ENCODE assay signal across 22 cellular contexts in the genomic region with DNA sequence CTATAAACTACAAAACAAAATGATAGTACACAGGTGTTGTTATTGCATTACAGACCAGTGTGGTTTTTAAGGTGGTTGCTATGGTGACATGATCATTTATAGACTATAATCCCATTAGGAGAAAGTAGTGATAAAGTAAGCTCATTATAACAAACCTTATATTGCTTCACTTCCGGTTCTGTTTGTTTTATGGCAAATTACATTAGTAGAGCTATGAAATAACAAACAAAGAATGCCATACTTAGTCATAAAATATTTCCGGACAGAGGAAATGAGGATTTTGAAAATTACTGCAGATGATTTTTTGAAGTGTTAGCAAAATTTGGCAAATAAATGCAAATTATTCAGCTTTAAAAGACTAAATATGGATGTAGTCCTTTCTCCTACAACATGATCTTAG.
DNase-seq lines count a peak whose midpoint lies in the region; ATAC-seq and TF ChIP-seq lines count a peak whose summit lies in the region.
"Had no signal": no experiment of that assay in that cellular context is flagged by ENCODE, and none has a peak within 500 bp of the region (broad histone marks: within the 10 kb centered on the region; RNA-seq: fewer than 3 reads in every experiment).

No MANE protein-coding gene starts in this region.

- H3K4me3 ChIP-seq in SK-N-SH (ENCODE audit: low read depth in 2 of 2, low read length in 1 of 2): no peak overlapping the region
- H3K4me3 ChIP-seq in cardiac fibroblast (replicated peaks in 1 of 2; ENCODE audit: low read depth in 2 of 2, low read length in 2 of 2): no peak overlapping the region

- H3K4me1 ChIP-seq in SK-N-SH (ENCODE audit: control insufficient read depth in 1 of 2, insufficient read depth in 2 of 2, low read depth in 1 of 2, low read length in 1 of 2): peaks cover 0 to 20% of the 10 kb centered on the region in 2 experiments; a peak in 2 of 4 replicates

- TF ChIP-seq EP300 in SK-N-SH (IDR thresholded peaks at IDR 0.05; ENCODE audit: borderline replicate concordance in 1 of 2, low read depth in 1 of 2, low read length in 1 of 2): no peak

- H3K36me3 ChIP-seq in SK-N-SH (replicated peaks in 1 of 2; ENCODE audit: control insufficient read depth in 1 of 2, insufficient read depth in 2 of 2, low read length in 1 of 2): no peaks in the 10 kb centered on the region

- H3K27ac ChIP-seq in SK-N-SH (ENCODE audit: low read depth in 2 of 2, low read length in 1 of 2): no peak overlapping the region
- H3K27ac ChIP-seq: 22Rv1, RWPE1 had no signal

- no peaks in the 10 kb centered on the region for H3F3A ChIP-seq in SK-N-SH (replicated peaks; ENCODE audit: insufficient read depth)

- H4K20me1 ChIP-seq in SK-N-SH (ENCODE audit: insufficient read depth): no peaks in the 10 kb centered on the region

- CTCF ChIA-PET in SK-N-SH (lab: Yijun Ruan, JAX): no interaction called here

- H3K27me3 ChIP-seq in SK-N-SH (ENCODE audit: insufficient read depth): no peaks in the 10 kb centered on the region

- no peak overlapping the region for H2AFZ ChIP-seq in SK-N-SH (ENCODE audit: low read depth)

- POLR2A ChIA-PET in SK-N-SH (lab: Yijun Ruan, JAX): no interaction called here

- 30% methylated on average over 2 of the region's 2 CpGs for WGBS in SK-N-SH (ENCODE audit: low lambda C conversion rate)

- TF ChIP-seq CTCF in SK-N-SH (IDR thresholded peaks at IDR 0.05): no peak
- no peak for TF ChIP-seq CTCF in cardiac fibroblast (IDR thresholded peaks at IDR 0.05; ENCODE audit: low read depth, low read length)

- peaks cover 3% of the 10 kb centered on the region; the same call in 1 of the 2 replicates for H3K9me2 ChIP-seq in SK-N-SH

- no peak overlapping the region for H3K9ac ChIP-seq in SK-N-SH

- H3K4me2 ChIP-seq in SK-N-SH: no peak overlapping the region

- H3K9me3 ChIP-seq in SK-N-SH: no peaks in the 10 kb centered on the region

- DNase-seq in SK-N-SH (no peak), NCI-H82 (lab: John Stamatoyannopoulos, UW) (peak; percentile 55), cardiac fibroblast (ENCODE audit: low read depth in 2 of 2) (peak; percentile 1 to 3), NOMO-1 treated with DMSO at 0.1 percent for 48 hours (lab: John Stamatoyannopoulos, UW; ENCODE audit: unreplicated experiment) (no peak), NCI-H1694 (lab: John Stamatoyannopoulos, UW) (no peak), NCI-H1105 treated with DMSO at 0.1 percent for 48 hours (lab: John Stamatoyannopoulos, UW) (no peak)
- DNase-seq: Calu3, DMS153, DND-41, KBM-7, NCI-H1092, NCI-H1436, NCI-H187 treated with DMSO at 0.1 percent for 48 hours, NCI-H2171 treated with DMSO at 0.1 percent for 48 hours, NCI-H345, NCI-H774, SHP77 treated with DMSO at 0.1 percent for 48 hours, T-cell had no signal

- no peak for TF ChIP-seq RAD21 in SK-N-SH (IDR thresholded peaks at IDR 0.05; ENCODE audit: low read length)

- ATAC-seq in SK-N-SH treated with all-trans-retinoic acid at 6 μM for 48 hours: no peak
- ATAC-seq in HG03378 (IDR thresholded peaks at IDR 0.05; ENCODE audit: unreplicated experiment): no peak
- ATAC-seq: T-cell had no signal

- H3K79me2 ChIP-seq in SK-N-SH (ENCODE audit: insufficient read depth): no peaks in the 10 kb centered on the region

TF ChIP-seq in SK-N-SH treated with all-trans-retinoic acid at 6 μM for 48 hours, 23 proteins besides CTCF, POLR2A, EP300 and RAD21:
- TF ChIP-seq ZNF8 (CRISPR knock-in tag; IDR thresholded peaks at IDR 0.05) (no peak), SNAI2 (CRISPR knock-in tag; IDR thresholded peaks at IDR 0.05) (no peak), ISL1 (CRISPR knock-in tag; IDR thresholded peaks at IDR 0.05) (peak; percentile 63), ZFP30 (CRISPR knock-in tag; IDR thresholded peaks at IDR 0.05) (no peak), TOX (CRISPR knock-in tag; IDR thresholded peaks at IDR 0.05; ENCODE audit: borderline replicate concordance) (no peak), TCF4 (CRISPR knock-in tag; IDR thresholded peaks at IDR 0.05; ENCODE audit: borderline replicate concordance) (0 out of 2 replicates have a peak, but pooled peaks have one; percentile 24), GLIS3 (CRISPR knock-in tag; IDR thresholded peaks at IDR 0.05) (no peak)
- TF ChIP-seq, protein P1, sequence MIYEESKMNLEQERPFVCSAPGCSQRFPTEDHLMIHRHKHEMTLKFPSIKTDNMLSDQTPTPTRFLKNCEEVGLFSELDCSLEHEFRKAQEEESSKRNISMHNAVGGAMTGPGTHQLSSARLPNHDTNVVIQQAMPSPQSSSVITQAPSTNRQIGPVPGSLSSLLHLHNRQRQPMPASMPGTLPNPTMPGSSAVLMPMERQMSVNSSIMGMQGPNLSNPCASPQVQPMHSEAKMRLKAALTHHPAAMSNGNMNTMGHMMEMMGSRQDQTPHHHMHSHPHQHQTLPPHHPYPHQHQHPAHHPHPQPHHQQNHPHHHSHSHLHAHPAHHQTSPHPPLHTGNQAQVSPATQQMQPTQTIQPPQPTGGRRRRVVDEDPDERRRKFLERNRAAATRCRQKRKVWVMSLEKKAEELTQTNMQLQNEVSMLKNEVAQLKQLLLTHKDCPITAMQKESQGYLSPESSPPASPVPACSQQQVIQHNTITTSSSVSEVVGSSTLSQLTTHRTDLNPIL (CRISPR knock-in tag; IDR thresholded peaks at IDR 0.05; ENCODE audit: low read depth): no peak
- TF ChIP-seq, protein P2, sequence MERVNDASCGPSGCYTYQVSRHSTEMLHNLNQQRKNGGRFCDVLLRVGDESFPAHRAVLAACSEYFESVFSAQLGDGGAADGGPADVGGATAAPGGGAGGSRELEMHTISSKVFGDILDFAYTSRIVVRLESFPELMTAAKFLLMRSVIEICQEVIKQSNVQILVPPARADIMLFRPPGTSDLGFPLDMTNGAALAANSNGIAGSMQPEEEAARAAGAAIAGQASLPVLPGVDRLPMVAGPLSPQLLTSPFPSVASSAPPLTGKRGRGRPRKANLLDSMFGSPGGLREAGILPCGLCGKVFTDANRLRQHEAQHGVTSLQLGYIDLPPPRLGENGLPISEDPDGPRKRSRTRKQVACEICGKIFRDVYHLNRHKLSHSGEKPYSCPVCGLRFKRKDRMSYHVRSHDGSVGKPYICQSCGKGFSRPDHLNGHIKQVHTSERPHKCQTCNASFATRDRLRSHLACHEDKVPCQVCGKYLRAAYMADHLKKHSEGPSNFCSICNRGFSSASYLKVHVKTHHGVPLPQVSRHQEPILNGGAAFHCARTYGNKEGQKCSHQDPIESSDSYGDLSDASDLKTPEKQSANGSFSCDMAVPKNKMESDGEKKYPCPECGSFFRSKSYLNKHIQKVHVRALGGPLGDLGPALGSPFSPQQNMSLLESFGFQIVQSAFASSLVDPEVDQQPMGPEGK (CRISPR knock-in tag; IDR thresholded peaks at IDR 0.05; ENCODE audit: borderline replicate concordance): no peak
TF ChIP-seq in SK-N-SH treated with all-trans-retinoic acid at 6 μM for 48 hours: peak in this region for 2.

TF ChIP-seq in SK-N-SH, 30 proteins besides CTCF, POLR2A, EP300 and RAD21 (continues in another document):
- no peak for TF ChIP-seq RXRA (IDR thresholded peaks at IDR 0.05; ENCODE audit: borderline replicate concordance, low read depth)
- TF ChIP-seq EZH2phosphoT487 (IDR thresholded peaks at IDR 0.05; ENCODE audit: borderline replicate concordance, low read depth): no peak
- no peak for TF ChIP-seq TEAD4 (IDR thresholded peaks at IDR 0.05; ENCODE audit: borderline replicate concordance, insufficient read depth)
- no peak for TF ChIP-seq TAF1 (IDR thresholded peaks at IDR 0.05; ENCODE audit: borderline replicate concordance, low read depth, low read length)
- TF ChIP-seq GATA2 (CRISPR knock-in tag; IDR thresholded peaks at IDR 0.05): no peak
- TF ChIP-seq CHD2 (IDR thresholded peaks at IDR 0.05; ENCODE audit: low read length, partially characterized antibody): no peak
- TF ChIP-seq, protein P3, sequence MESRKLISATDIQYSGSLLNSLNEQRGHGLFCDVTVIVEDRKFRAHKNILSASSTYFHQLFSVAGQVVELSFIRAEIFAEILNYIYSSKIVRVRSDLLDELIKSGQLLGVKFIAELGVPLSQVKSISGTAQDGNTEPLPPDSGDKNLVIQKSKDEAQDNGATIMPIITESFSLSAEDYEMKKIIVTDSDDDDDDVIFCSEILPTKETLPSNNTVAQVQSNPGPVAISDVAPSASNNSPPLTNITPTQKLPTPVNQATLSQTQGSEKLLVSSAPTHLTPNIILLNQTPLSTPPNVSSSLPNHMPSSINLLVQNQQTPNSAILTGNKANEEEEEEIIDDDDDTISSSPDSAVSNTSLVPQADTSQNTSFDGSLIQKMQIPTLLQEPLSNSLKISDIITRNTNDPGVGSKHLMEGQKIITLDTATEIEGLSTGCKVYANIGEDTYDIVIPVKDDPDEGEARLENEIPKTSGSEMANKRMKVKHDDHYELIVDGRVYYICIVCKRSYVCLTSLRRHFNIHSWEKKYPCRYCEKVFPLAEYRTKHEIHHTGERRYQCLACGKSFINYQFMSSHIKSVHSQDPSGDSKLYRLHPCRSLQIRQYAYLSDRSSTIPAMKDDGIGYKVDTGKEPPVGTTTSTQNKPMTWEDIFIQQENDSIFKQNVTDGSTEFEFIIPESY (IDR thresholded peaks at IDR 0.05; ENCODE audit: borderline replicate concordance, low read depth): no peak
- TF ChIP-seq, protein P4, sequence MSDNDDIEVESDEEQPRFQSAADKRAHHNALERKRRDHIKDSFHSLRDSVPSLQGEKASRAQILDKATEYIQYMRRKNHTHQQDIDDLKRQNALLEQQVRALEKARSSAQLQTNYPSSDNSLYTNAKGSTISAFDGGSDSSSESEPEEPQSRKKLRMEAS (IDR thresholded peaks at IDR 0.05; ENCODE audit: low read depth): no peak
- TF ChIP-seq, protein P5, sequence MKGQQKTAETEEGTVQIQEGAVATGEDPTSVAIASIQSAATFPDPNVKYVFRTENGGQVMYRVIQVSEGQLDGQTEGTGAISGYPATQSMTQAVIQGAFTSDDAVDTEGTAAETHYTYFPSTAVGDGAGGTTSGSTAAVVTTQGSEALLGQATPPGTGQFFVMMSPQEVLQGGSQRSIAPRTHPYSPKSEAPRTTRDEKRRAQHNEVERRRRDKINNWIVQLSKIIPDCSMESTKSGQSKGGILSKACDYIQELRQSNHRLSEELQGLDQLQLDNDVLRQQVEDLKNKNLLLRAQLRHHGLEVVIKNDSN (IDR thresholded peaks at IDR 0.05; ENCODE audit: borderline replicate concordance, low read depth): no peak
- no peak for TF ChIP-seq ELF1 (IDR thresholded peaks at IDR 0.05)
- TF ChIP-seq JUND (IDR thresholded peaks at IDR 0.05): no peak
- no peak for TF ChIP-seq FOXJ3 (CRISPR knock-in tag; IDR thresholded peaks at IDR 0.05)
- TF ChIP-seq MXI1 (IDR thresholded peaks at IDR 0.05; ENCODE audit: low read depth, low read length): no peak
- TF ChIP-seq GABPA (IDR thresholded peaks at IDR 0.05; ENCODE audit: low read depth): no peak

Comparison
In these comparisons a context has a peak if more than half of its experiments do, and no peak if none do; other contexts are left out.
1. DNase-seq: peak in NCI-H82 (single experiment) and cardiac fibroblast (2 of 2); none in SK-N-SH (single experiment), NOMO-1 treated with DMSO at 0.1 percent for 48 hours (single experiment), NCI-H1694 (single experiment) and NCI-H1105 treated with DMSO at 0.1 percent for 48 hours (single experiment).